Comparison of ENCODE assay signal across 7 cellular contexts in the genomic region with DNA sequence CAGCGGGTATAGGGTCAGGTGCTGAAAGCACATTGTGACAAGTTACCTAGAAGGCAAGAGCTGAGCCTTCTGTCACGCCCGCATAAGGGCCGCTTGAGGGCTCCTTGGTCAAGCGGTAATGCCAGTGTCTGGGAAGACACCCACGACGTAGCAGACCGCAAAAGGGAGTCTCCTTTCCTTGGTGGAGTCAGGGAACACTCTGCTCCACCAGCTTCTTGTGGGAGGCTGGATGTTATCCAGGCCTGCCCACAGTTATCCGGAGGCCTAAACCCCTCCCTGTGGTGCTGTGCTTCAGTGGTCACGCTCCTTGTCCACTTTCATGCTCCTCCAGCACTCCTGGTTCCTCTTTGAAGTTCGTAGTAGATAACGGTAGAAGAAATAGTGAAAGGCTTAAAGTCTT. TPM values are rescaled to one million over a fixed set of nuclear protein-coding genes. Genes with fewer than 3 reads are reported as not detected.
DNase-seq lines count a peak whose midpoint lies in the region; ATAC-seq and TF ChIP-seq lines count a peak whose summit lies in the region.
"Not testable (repeated sequence)": the region's sequence is repeated elsewhere in the genome, so short reads cannot be mapped to it uniquely, and the experiment has no call there.

No MANE protein-coding gene starts in this region.

- H3K79me1 ChIP-seq in trophoblast cell (ENCODE audit: low read length): not testable (repeated sequence)

- H3K9ac ChIP-seq in trophoblast cell (ENCODE audit: low read length): not testable (repeated sequence)

- H2AFZ ChIP-seq in trophoblast cell (ENCODE audit: insufficient read depth, low read length, poor library complexity): not testable (repeated sequence)

- H3K27ac Mint-ChIP-seq in T-helper 17 cell (peak overlapping the region; percentile 73), naive B cell (peak overlapping the region in 5 of 6 donors; percentile 53 to 85 (median 71))
- H3K27ac Mint-ChIP-seq in activated naive CD4-positive, alpha-beta T cell treated with anti-CD3 and anti-CD28 coated beads, Interleukin-2, amount 10 ng/mL, durations not matched to agents 7 days and 5 days: peak overlapping the region; percentile 68

- H3K4me1 Mint-ChIP-seq in T-helper 17 cell (peaks cover 37% of the 10 kb centered on the region), naive B cell (peaks cover 40 to 50% (median 50%) of the 10 kb centered on the region in 3 donors)
- H3K4me1 Mint-ChIP-seq in activated naive CD4-positive, alpha-beta T cell treated with anti-CD3 and anti-CD28 coated beads, Interleukin-2, amount 10 ng/mL, durations not matched to agents 7 days and 5 days: peaks cover 53% of the 10 kb centered on the region

- not testable (repeated sequence) for H2AK5ac ChIP-seq in trophoblast cell (ENCODE audit: low read length)

- not testable (repeated sequence) for H3K36me3 ChIP-seq in trophoblast cell (ENCODE audit: control insufficient read depth in 1 of 2, insufficient read depth in 2 of 2, low read length in 2 of 2); thyroid gland

- not testable (repeated sequence) for H3K4me2 ChIP-seq in trophoblast cell (ENCODE audit: low read length)

- CTCF ChIA-PET in activated naive CD4-positive, alpha-beta T cell treated with anti-CD3 and anti-CD28 coated beads, Interleukin-2, amount 10 ng/mL, durations not matched to agents 7 days and 5 days (lab: Charles Lee): interaction anchor here (0.7 to 2.9 kb wide), 8 partner anchors 9 to 175 kb away, joined by 3 to 11 read pairs (median 6); no protein-coding TSS in a partner anchor

- not testable (repeated sequence) for H4K12ac ChIP-seq in trophoblast cell (ENCODE audit: low read depth, low read length)

- peak; percentile 45 for DNase-seq in CMK (ENCODE audit: low read depth)
- not testable (repeated sequence) for DNase-seq in T-helper 17 cell; activated naive CD4-positive, alpha-beta T cell treated with anti-CD3 and anti-CD28 coated beads, Interleukin-2, amount 10 ng/mL, durations not matched to agents 7 days and 5 days; naive B cell
- peak; percentile 57 for DNase-seq in glomerular visceral epithelial cell (ENCODE audit: extremely low spot score)
- DNase-seq in trophoblast cell: peak; percentile 26
- DNase-seq in thyroid gland: peak; percentile 21 to 46

- H3K27me3 Mint-ChIP-seq in T-helper 17 cell; activated naive CD4-positive, alpha-beta T cell treated with anti-CD3 and anti-CD28 coated beads, Interleukin-2, amount 10 ng/mL, durations not matched to agents 7 days and 5 days; naive B cell: not testable (repeated sequence)

- H3K27ac ChIP-seq in trophoblast cell (ENCODE audit: low read depth, low read length); thyroid gland: not testable (repeated sequence)

- intact Hi-C loops in thyroid gland (cut with DNase I): not testable (repeated sequence)

- H2BK12ac ChIP-seq in trophoblast cell (ENCODE audit: low read length): not testable (repeated sequence)

- not testable (repeated sequence) for H3K4me1 ChIP-seq in trophoblast cell (ENCODE audit: control insufficient read depth in 1 of 2, insufficient read depth in 2 of 2, low read length in 2 of 2); thyroid gland

- not testable (repeated sequence) for TF ChIP-seq CTCF in thyroid gland (IDR thresholded peaks at IDR 0.05)

- H3K4me3 Mint-ChIP-seq in T-helper 17 cell; activated naive CD4-positive, alpha-beta T cell treated with anti-CD3 and anti-CD28 coated beads, Interleukin-2, amount 10 ng/mL, durations not matched to agents 7 days and 5 days: not testable (repeated sequence)
- peak overlapping the region in 2 of 8 donors; percentile 4 to 66 for H3K4me3 Mint-ChIP-seq in naive B cell

- WGBS in trophoblast cell (ENCODE audit: extremely low coverage, insufficient coverage, insufficient read length): no CpG with 5 or more reads among the region's 12 CpGs
- 58 to 70% methylated on average over 12 of the region's 12 CpGs for WGBS in thyroid gland, 2 donors

- not testable (repeated sequence) for TF ChIP-seq POLR2A in thyroid gland (IDR thresholded peaks at IDR 0.05)

- H4K91ac ChIP-seq in trophoblast cell (ENCODE audit: low read depth, low read length): not testable (repeated sequence)

- not testable (repeated sequence) for H3K23ac ChIP-seq in trophoblast cell (ENCODE audit: low read length)

- H3K4me3 ChIP-seq in trophoblast cell (ENCODE audit: low read depth, low read length); thyroid gland (replicated peaks in 1 of 3): not testable (repeated sequence)

- not testable (repeated sequence) for H3K4ac ChIP-seq in trophoblast cell (ENCODE audit: low read depth, low read length)

- H3K36me3 Mint-ChIP-seq in T-helper 17 cell (ENCODE audit: low read depth): peaks cover 12% of the 10 kb centered on the region
- peaks cover 71% of the 10 kb centered on the region for H3K36me3 Mint-ChIP-seq in activated naive CD4-positive, alpha-beta T cell treated with anti-CD3 and anti-CD28 coated beads, Interleukin-2, amount 10 ng/mL, durations not matched to agents 7 days and 5 days
- peaks cover 21 to 32% of the 10 kb centered on the region in 2 donors for H3K36me3 Mint-ChIP-seq in naive B cell

- H3K9me3 Mint-ChIP-seq in activated naive CD4-positive, alpha-beta T cell treated with anti-CD3 and anti-CD28 coated beads, Interleukin-2, amount 10 ng/mL, durations not matched to agents 7 days and 5 days; naive B cell: not testable (repeated sequence)

- H3K14ac ChIP-seq in trophoblast cell (ENCODE audit: low read length): not testable (repeated sequence)

- H2BK5ac ChIP-seq in trophoblast cell (ENCODE audit: low read depth, low read length, poor library complexity): not testable (repeated sequence)

- not testable (repeated sequence) for ATAC-seq in T-helper 17 cell; naive B cell (ENCODE audit: low read depth in 2 of 2)

- H3K79me2 ChIP-seq in trophoblast cell (ENCODE audit: control insufficient read depth, insufficient read depth, low read length, poor library complexity): not testable (repeated sequence)

- not testable (repeated sequence) for H3K27me3 ChIP-seq in trophoblast cell (ENCODE audit: insufficient read depth, low read length); thyroid gland

- not testable (repeated sequence) for H3K18ac ChIP-seq in trophoblast cell (ENCODE audit: low read length)

- not testable (repeated sequence) for H3K9me3 ChIP-seq in T-helper 17 cell (ENCODE audit: control insufficient read depth, low read length, poor library complexity, severe bottlenecking); trophoblast cell (ENCODE audit: insufficient read depth, low read depth, low read length); thyroid gland

- not testable (repeated sequence) for H2BK120ac ChIP-seq in trophoblast cell (ENCODE audit: insufficient read depth, low read length, poor library complexity)

- not testable (repeated sequence) for H4K8ac ChIP-seq in trophoblast cell (ENCODE audit: low read depth, low read length)

RNA-seq across cellular contexts. Expression of a gene that starts 29.6 kb away (rescaled TPM):
- total RNA-seq in T-helper 17 cell (100 to 1,000 TPM; 146 to 182 TPM), thyroid gland (1 to 10 TPM in 3 of 4 donors, under 1 TPM in 1; 0.44 to 3.7 (median 2.0) TPM)
- 1,000 to 10,000 TPM in 3 of 6 donors, 100 to 1,000 TPM in 3; 826 to 1,431 (median 949) TPM for polyA plus RNA-seq in naive B cell (ENCODE audit: low read depth in 6 of 6)
- 41.9 and 45.7 TPM in 2 replicates for polyA plus RNA-seq in trophoblast cell (2013)

RNA-seq across cellular contexts. Expression of a gene that starts 50.0 kb away (rescaled TPM):
- total RNA-seq in T-helper 17 cell (10 to 100 TPM; 24.1 to 25.4 TPM), thyroid gland (10 to 100 TPM; 35.3 to 69.9 (median 50.4) TPM)
- 10 to 100 TPM; 40.1 to 74.5 (median 49.2) TPM for polyA plus RNA-seq in naive B cell (ENCODE audit: low read depth in 6 of 6)
- 36.3 and 36.7 TPM in 2 replicates for polyA plus RNA-seq in trophoblast cell (2013)

Comparison
In these comparisons a context has a peak if more than half of its experiments do, and no peak if none do; other contexts are left out.
1. RNA of a gene that starts 29.6 kb away (total RNA-seq): 146 to 182 TPM in T-helper 17 cell; 0.44 to 3.7 TPM in thyroid gland; every median in the first group is over 10 times any median in the second.
2. Peak in every context shown above with its lines, with median percentiles within 50 percentile points of each other: H3K27ac Mint-ChIP-seq.